In the genomic region with DNA sequence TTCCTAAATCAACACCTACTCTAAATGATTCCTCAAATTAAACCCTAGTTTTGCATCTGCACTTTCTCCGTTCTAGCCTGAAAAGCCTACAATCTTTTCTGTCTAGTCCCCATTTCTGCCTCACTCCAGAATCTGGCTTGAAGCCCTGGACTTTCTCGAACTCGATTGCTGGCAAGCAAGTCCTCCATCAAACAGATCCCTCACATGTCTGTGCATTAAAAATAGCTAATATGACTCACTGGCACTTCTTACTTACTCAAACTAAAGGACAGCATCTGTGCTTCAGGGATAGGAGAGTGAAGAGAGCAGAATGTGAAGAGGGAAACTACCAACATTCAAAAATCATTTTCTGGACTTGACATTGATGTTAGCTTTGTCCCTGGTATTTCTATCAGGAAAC, we compare ENCODE assay signal across 10 cellular contexts. TPM values are rescaled to one million over a fixed set of nuclear protein-coding genes. Genes with fewer than 3 reads are reported as not detected.
DNase-seq lines count a peak whose midpoint lies in the region; ATAC-seq and TF ChIP-seq lines count a peak whose summit lies in the region.
"Had no signal": no experiment of that assay in that cellular context is flagged by ENCODE, and none has a peak within 500 bp of the region (broad histone marks: within the 10 kb centered on the region; RNA-seq: fewer than 3 reads in every experiment).

No MANE protein-coding gene starts in this region.

- H3K9me3 ChIP-seq in heart right ventricle, result no peaks in the 10 kb centered on the region

- CTCF ChIA-PET in WTC11 (lab: Charles Lee), result no interaction called here

- no peak for ATAC-seq in GM23338
- ATAC-seq in heart right ventricle, result peak; percentile 87 to 98 (median 92)
- no peak for ATAC-seq in WTC11
- ATAC-seq in GM18867 (IDR thresholded peaks at IDR 0.05; ENCODE audit: unreplicated experiment), result no peak

- no peak overlapping the region for H3K4me3 Mint-ChIP-seq in GM23338
- H3K4me3 Mint-ChIP-seq in WTC11, result no peak overlapping the region

- H3K36me3 Mint-ChIP-seq in GM23338 (ENCODE audit: low read depth) (no peaks in the 10 kb centered on the region), WTC11 (no peaks in the 10 kb centered on the region)

- intact Hi-C loops in heart right ventricle (cut with DNase I), result loop anchor here in 3 of 10 donors (2.0 to 5.0 kb wide), 2 partner anchors 51 to 52 kb away; a partner anchor contains a TSS

- 15 to 29% methylated on average over 3 of the region's 3 CpGs for WGBS in heart right ventricle, 2 donors

- H3K79me2 ChIP-seq in GM23338 (replicated peaks; ENCODE audit: insufficient read depth), result no peaks in the 10 kb centered on the region

- no peaks in the 10 kb centered on the region for H3K9me3 Mint-ChIP-seq in GM23338
- H3K9me3 Mint-ChIP-seq in WTC11, result no peaks in the 10 kb centered on the region

- H4K20me1 ChIP-seq in GM23338 (replicated peaks; ENCODE audit: insufficient read depth), result no peaks in the 10 kb centered on the region

- no peaks in the 10 kb centered on the region for H3K4me1 Mint-ChIP-seq in GM23338
- no peaks in the 10 kb centered on the region for H3K4me1 Mint-ChIP-seq in WTC11

- H3K27ac Mint-ChIP-seq in GM23338 (no peak overlapping the region), WTC11 (no peak overlapping the region)

- TF ChIP-seq CTCF in GM23338 (conservative IDR thresholded peaks at IDR 0.05; ENCODE audit: low read depth in 2 of 2) (no peak), heart right ventricle (IDR thresholded peaks at IDR 0.05) (no peak), WTC11 (IDR thresholded peaks at IDR 0.05) (no peak)

- H3K27me3 Mint-ChIP-seq in GM23338 (ENCODE audit: insufficient read depth, low read depth, poor library complexity) (peaks cover 1% of the 10 kb centered on the region), WTC11 (ENCODE audit: low read depth) (no peaks in the 10 kb centered on the region; the same call in 1 of the 2 replicates)

- POLR2A ChIA-PET in WTC11 (lab: Charles Lee), result no interaction called here

- no peak overlapping the region for H3K4me3 ChIP-seq in GM23338
- H3K4me3 ChIP-seq in heart right ventricle, result no peak overlapping the region
- no peak overlapping the region for H3K4me3 ChIP-seq in skeletal muscle cell (ENCODE audit: low read depth, low read length)

- 0 out of 2 replicates have a peak, but pooled peaks cover 3% of the 10 kb centered on the region for H3K9me2 ChIP-seq in GM23338 (ENCODE audit: insufficient read depth)

- no peaks in the 10 kb centered on the region for H3F3A ChIP-seq in GM23338 (replicated peaks; ENCODE audit: low read depth)

- H2AFZ ChIP-seq in GM23338, result peak overlapping the region; percentile 80; the same call in 1 of the 2 replicates

- no peaks in the 10 kb centered on the region for H3K4me1 ChIP-seq in GM23338 (ENCODE audit: insufficient read depth)
- peaks cover 0 to 25% (median 12%) of the 10 kb centered on the region in 9 donors for H3K4me1 ChIP-seq in heart right ventricle

- no peak overlapping the region for H3K4me2 ChIP-seq in GM23338

- no peaks in the 10 kb centered on the region for H3K27me3 ChIP-seq in GM23338 (ENCODE audit: insufficient read depth)
- H3K27me3 ChIP-seq in heart right ventricle, result no peaks in the 10 kb centered on the region

- DNase-seq in GM23338 (ENCODE audit: low spot score) (no peak), anterior cingulate cortex (lab: John Stamatoyannopoulos, UW) (peak in 33 of 58 donors; percentile 8 to 80 (median 29)), heart right ventricle (peak in 1 of 2 donors; percentile 69), skeletal muscle cell (ENCODE audit: low read depth) (peak; percentile 80), WTC11 (ENCODE audit: low spot score) (no peak), NCI-H2227 (lab: John Stamatoyannopoulos, UW; ENCODE audit: unreplicated experiment) (no peak), NCI-H2196 treated with DMSO at 0.1 percent for 48 hours (lab: John Stamatoyannopoulos, UW; ENCODE audit: unreplicated experiment) (no peak)
- DNase-seq: aorta, NCI-H524 treated with DMSO at 0.1 percent for 48 hours had no signal

- H3K36me3 ChIP-seq in GM23338 (ENCODE audit: insufficient read depth) (no peaks in the 10 kb centered on the region), heart right ventricle (no peaks in the 10 kb centered on the region)

- no peak overlapping the region for H3K27ac ChIP-seq in GM23338 (ENCODE audit: low read depth)
- H3K27ac ChIP-seq in heart right ventricle, result peak overlapping the region in 9 of 10 donors; percentile 7 to 80 (median 67)

TF ChIP-seq in GM23338, 12 proteins besides CTCF, POLR2A, EP300 and RAD21 (continues in another document):
- TF ChIP-seq, protein P1, sequence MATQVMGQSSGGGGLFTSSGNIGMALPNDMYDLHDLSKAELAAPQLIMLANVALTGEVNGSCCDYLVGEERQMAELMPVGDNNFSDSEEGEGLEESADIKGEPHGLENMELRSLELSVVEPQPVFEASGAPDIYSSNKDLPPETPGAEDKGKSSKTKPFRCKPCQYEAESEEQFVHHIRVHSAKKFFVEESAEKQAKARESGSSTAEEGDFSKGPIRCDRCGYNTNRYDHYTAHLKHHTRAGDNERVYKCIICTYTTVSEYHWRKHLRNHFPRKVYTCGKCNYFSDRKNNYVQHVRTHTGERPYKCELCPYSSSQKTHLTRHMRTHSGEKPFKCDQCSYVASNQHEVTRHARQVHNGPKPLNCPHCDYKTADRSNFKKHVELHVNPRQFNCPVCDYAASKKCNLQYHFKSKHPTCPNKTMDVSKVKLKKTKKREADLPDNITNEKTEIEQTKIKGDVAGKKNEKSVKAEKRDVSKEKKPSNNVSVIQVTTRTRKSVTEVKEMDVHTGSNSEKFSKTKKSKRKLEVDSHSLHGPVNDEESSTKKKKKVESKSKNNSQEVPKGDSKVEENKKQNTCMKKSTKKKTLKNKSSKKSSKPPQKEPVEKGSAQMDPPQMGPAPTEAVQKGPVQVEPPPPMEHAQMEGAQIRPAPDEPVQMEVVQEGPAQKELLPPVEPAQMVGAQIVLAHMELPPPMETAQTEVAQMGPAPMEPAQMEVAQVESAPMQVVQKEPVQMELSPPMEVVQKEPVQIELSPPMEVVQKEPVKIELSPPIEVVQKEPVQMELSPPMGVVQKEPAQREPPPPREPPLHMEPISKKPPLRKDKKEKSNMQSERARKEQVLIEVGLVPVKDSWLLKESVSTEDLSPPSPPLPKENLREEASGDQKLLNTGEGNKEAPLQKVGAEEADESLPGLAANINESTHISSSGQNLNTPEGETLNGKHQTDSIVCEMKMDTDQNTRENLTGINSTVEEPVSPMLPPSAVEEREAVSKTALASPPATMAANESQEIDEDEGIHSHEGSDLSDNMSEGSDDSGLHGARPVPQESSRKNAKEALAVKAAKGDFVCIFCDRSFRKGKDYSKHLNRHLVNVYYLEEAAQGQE (IDR thresholded peaks at IDR 0.05; ENCODE audit: unreplicated experiment), result no peak
- no peak for TF ChIP-seq POLR2AphosphoS5 (IDR thresholded peaks at IDR 0.05; ENCODE audit: low read depth)
- TF ChIP-seq NANOG (IDR thresholded peaks at IDR 0.05; ENCODE audit: borderline replicate concordance), result no peak

TF ChIP-seq in WTC11, 78 proteins besides CTCF, POLR2A, EP300 and RAD21 (continues in another document):
- TF ChIP-seq, protein P2, sequence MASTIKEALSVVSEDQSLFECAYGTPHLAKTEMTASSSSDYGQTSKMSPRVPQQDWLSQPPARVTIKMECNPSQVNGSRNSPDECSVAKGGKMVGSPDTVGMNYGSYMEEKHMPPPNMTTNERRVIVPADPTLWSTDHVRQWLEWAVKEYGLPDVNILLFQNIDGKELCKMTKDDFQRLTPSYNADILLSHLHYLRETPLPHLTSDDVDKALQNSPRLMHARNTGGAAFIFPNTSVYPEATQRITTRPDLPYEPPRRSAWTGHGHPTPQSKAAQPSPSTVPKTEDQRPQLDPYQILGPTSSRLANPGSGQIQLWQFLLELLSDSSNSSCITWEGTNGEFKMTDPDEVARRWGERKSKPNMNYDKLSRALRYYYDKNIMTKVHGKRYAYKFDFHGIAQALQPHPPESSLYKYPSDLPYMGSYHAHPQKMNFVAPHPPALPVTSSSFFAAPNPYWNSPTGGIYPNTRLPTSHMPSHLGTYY (CRISPR knock-in tag; IDR thresholded peaks at IDR 0.05), result no peak
- no peak for TF ChIP-seq ZNF121 (CRISPR knock-in tag; IDR thresholded peaks at IDR 0.05)
- no peak for TF ChIP-seq PRRX2 (CRISPR knock-in tag; IDR thresholded peaks at IDR 0.05)
- TF ChIP-seq, protein P3, sequence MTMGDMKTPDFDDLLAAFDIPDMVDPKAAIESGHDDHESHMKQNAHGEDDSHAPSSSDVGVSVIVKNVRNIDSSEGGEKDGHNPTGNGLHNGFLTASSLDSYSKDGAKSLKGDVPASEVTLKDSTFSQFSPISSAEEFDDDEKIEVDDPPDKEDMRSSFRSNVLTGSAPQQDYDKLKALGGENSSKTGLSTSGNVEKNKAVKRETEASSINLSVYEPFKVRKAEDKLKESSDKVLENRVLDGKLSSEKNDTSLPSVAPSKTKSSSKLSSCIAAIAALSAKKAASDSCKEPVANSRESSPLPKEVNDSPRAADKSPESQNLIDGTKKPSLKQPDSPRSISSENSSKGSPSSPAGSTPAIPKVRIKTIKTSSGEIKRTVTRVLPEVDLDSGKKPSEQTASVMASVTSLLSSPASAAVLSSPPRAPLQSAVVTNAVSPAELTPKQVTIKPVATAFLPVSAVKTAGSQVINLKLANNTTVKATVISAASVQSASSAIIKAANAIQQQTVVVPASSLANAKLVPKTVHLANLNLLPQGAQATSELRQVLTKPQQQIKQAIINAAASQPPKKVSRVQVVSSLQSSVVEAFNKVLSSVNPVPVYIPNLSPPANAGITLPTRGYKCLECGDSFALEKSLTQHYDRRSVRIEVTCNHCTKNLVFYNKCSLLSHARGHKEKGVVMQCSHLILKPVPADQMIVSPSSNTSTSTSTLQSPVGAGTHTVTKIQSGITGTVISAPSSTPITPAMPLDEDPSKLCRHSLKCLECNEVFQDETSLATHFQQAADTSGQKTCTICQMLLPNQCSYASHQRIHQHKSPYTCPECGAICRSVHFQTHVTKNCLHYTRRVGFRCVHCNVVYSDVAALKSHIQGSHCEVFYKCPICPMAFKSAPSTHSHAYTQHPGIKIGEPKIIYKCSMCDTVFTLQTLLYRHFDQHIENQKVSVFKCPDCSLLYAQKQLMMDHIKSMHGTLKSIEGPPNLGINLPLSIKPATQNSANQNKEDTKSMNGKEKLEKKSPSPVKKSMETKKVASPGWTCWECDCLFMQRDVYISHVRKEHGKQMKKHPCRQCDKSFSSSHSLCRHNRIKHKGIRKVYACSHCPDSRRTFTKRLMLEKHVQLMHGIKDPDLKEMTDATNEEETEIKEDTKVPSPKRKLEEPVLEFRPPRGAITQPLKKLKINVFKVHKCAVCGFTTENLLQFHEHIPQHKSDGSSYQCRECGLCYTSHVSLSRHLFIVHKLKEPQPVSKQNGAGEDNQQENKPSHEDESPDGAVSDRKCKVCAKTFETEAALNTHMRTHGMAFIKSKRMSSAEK (CRISPR knock-in tag; IDR thresholded peaks at IDR 0.05; ENCODE audit: borderline replicate concordance), result no peak
- TF ChIP-seq ESRRA (CRISPR knock-in tag; IDR thresholded peaks at IDR 0.05; ENCODE audit: borderline replicate concordance), result no peak

RNA-seq across cellular contexts. Expression of a gene that starts 51.8 kb away (rescaled TPM):
- 207 and 227 TPM in 2 replicates for total RNA-seq in GM23338 (2014; rRNA removed; shearing (Covaris generic))
- polyA plus RNA-seq in GM23338 (2016; fragmentation: Nextera tagmentation; extraction: Ambion mirVana) (89.4 and 126 TPM in 2 replicates), heart right ventricle (1 to 10 TPM; 6.4 to 9.2 TPM)
- total RNA-seq in heart right ventricle (10 to 100 TPM; 16.7 to 42.1 (median 28.5) TPM), WTC11 (2021) (119 to 125 TPM (median 119 TPM) in 3 replicates)

Comparison
In these comparisons a context has a peak if more than half of its experiments do, and no peak if none do; other contexts are left out.
1. ATAC-seq: peak in heart right ventricle (8 of 8); none in GM23338 (single experiment), WTC11 (single experiment) and GM18867 (single experiment).
2. DNase-seq: peak in anterior cingulate cortex (33 of 58) and skeletal muscle cell (single experiment); none in GM23338 (single experiment), WTC11 (single experiment), NCI-H2227 (single experiment) and NCI-H2196 treated with DMSO at 0.1 percent for 48 hours (single experiment).